8 cellular contexts compared by ENCODE assay signal in genomic region chr1:206579747-206580437, GRCh38. TPM values are rescaled to one million over a fixed set of nuclear protein-coding genes. Genes with fewer than 3 reads are reported as not detected.
DNase-seq lines count a peak whose midpoint lies in the region; ATAC-seq, FAIRE-seq and TF ChIP-seq lines count a peak whose summit lies in the region.

No MANE protein-coding gene starts in this region.

- H4K20me1 ChIP-seq in OCI-LY7 (ENCODE audit: insufficient read depth, low read length), result no peaks in the 10 kb centered on the region

- H3K27me3 Mint-ChIP-seq in immature natural killer cell (ENCODE audit: low read depth in 3 of 3) (peaks cover 29 to 43% (median 31%) of the 10 kb centered on the region in 3 donors), chondrocyte (ENCODE audit: low read depth) (peaks cover 12% of the 10 kb centered on the region)

- H3K4me3 Mint-ChIP-seq in immature natural killer cell, result peak overlapping the region; percentile 77 to 88 (median 84)
- H3K4me3 Mint-ChIP-seq in chondrocyte (ENCODE audit: unreplicated experiment), result no peak overlapping the region

- intact Hi-C loops in OCI-LY7 (cut with micrococcal nuclease; ENCODE audit: unreplicated experiment), result no loop called here

- CTCF ChIA-PET in OCI-LY7 (lab: Charles Lee; ENCODE audit: unreplicated experiment), result interaction anchor here (1.0 to 1.2 kb wide), 2 partner anchors 28 to 90 kb away, joined by 4 read pairs; no protein-coding TSS in a partner anchor

- H3K9me3 ChIP-seq in OCI-LY7 (ENCODE audit: low read length), result no peaks in the 10 kb centered on the region

- H3K27me3 ChIP-seq in brain microvascular endothelial cell (replicated peaks), result no peaks in the 10 kb centered on the region

- peak; percentile 54 for DNase-seq in GM12892 (ENCODE audit: insufficient read length)
- DNase-seq in OCI-LY7 (ENCODE audit: low spot score), result peak; percentile 83
- DNase-seq in activated effector memory CD4-positive, alpha-beta T cell treated with Interleukin-2 at 50 U/mL for 16 hours, result peak; percentile 71
- DNase-seq in immature natural killer cell, result peak; percentile 93 to 95 (median 94)
- DNase-seq in stimulated activated CD8-positive, alpha-beta memory T cell treated with anti-CD3 and anti-CD28 coated beads, Interleukin-12 subunit alpha, Interleukin-12 subunit beta, amount 100 ng/mL, for 4 hours (ENCODE audit: low read depth), result peak; percentile 81
- DNase-seq in chondrocyte (ENCODE audit: low spot score), result no peak
- DNase-seq in brain microvascular endothelial cell, result no peak

- peaks cover 10% of the 10 kb centered on the region; the same call in 1 of the 2 replicates for H3K36me3 ChIP-seq in OCI-LY7 (ENCODE audit: insufficient read depth, low read length)
- no peaks in the 10 kb centered on the region for H3K36me3 ChIP-seq in brain microvascular endothelial cell (replicated peaks)

- no peak overlapping the region for H2AFZ ChIP-seq in OCI-LY7 (ENCODE audit: low read length)

- H3K79me2 ChIP-seq in OCI-LY7 (ENCODE audit: insufficient read depth, low read depth, low read length), result no peaks in the 10 kb centered on the region

- no peak for TF ChIP-seq POLR2A in GM12892 (IDR thresholded peaks at IDR 0.05; ENCODE audit: low read depth, low read length)

- H3K4me1 ChIP-seq in OCI-LY7 (ENCODE audit: insufficient read depth, low read length, poor library complexity, severe bottlenecking), result peaks cover 24% of the 10 kb centered on the region

- H3K4me2 ChIP-seq in OCI-LY7 (ENCODE audit: low read length), result peak overlapping the region; percentile 41

- FAIRE-seq in GM12892 (lab: Jason Lieb, UNC), result peak; percentile 77

- H3K36me3 Mint-ChIP-seq in immature natural killer cell, result peaks cover 4 to 14% (median 9%) of the 10 kb centered on the region in 3 donors
- no peaks in the 10 kb centered on the region for H3K36me3 Mint-ChIP-seq in chondrocyte (ENCODE audit: low read depth)

- H3K9me2 ChIP-seq in OCI-LY7 (ENCODE audit: insufficient read depth, low read length), result no peaks in the 10 kb centered on the region

- no peaks in the 10 kb centered on the region for H3K9me3 Mint-ChIP-seq in immature natural killer cell
- no peaks in the 10 kb centered on the region for H3K9me3 Mint-ChIP-seq in chondrocyte (ENCODE audit: low read depth)

- POLR2A ChIA-PET in OCI-LY7 (lab: Charles Lee), result interaction anchor here (0.6 to 2.5 kb wide), 7 partner anchors 11 to 443 kb away, joined by 3 to 15 read pairs (median 5); no protein-coding TSS in a partner anchor

- H3K27ac Mint-ChIP-seq in immature natural killer cell (peak overlapping the region; percentile 96 to 99 (median 98)), chondrocyte (ENCODE audit: unreplicated experiment) (no peak overlapping the region)

- no peak overlapping the region for H3K4me3 ChIP-seq in OCI-LY7 (ENCODE audit: low read depth, low read length, poor library complexity, severe bottlenecking)
- no peak overlapping the region for H3K4me3 ChIP-seq in brain microvascular endothelial cell (ENCODE audit: low read depth, low read length)

- in situ Hi-C loops in brain microvascular endothelial cell (cut with HindIII; ENCODE audit: low pct_ligation_motif_present, low sequenced_read_pairs), result loop anchor here (25.0 kb wide), 1 partner anchor 93 kb away; no protein-coding TSS in a partner anchor

- TF ChIP-seq CTCF in OCI-LY7 (conservative IDR thresholded peaks at IDR 0.05; ENCODE audit: low read length), result no peak
- no peak for TF ChIP-seq CTCF in chondrocyte (IDR thresholded peaks at IDR 0.05)
- no peak for TF ChIP-seq CTCF in brain microvascular endothelial cell (IDR thresholded peaks at IDR 0.05; ENCODE audit: low read depth, low read length, missing control alignments)

- peaks cover 93% of the 10 kb centered on the region in 2 donors for H3K4me1 Mint-ChIP-seq in immature natural killer cell
- peaks cover 7% of the 10 kb centered on the region for H3K4me1 Mint-ChIP-seq in chondrocyte (ENCODE audit: low read depth)

- peak; percentile 84 for ATAC-seq in HG02642 (IDR thresholded peaks at IDR 0.05; ENCODE audit: poor library complexity, unreplicated experiment)

- BruUV-seq in OCI-LY7 (replicated peaks; lab: Mats Ljungman, UMichigan), result no TSS peak

- peak overlapping the region; percentile 48 for H3K27ac ChIP-seq in OCI-LY7 (ENCODE audit: low read depth, low read length, poor library complexity, severe bottlenecking)
- no peak overlapping the region for H3K27ac ChIP-seq in brain microvascular endothelial cell

RNA-seq across cellular contexts. Expression of gene EIF2D, which starts 32.4 kb away (rescaled TPM):
- polyA plus RNA-seq in GM12892 (2012; ENCODE audit: missing spikeins), result 81.9 TPM
- total RNA-seq in OCI-LY7 (2014; rRNA removed; shearing (Covaris generic)), result 85.4 and 89.3 TPM in 2 replicates
- total RNA-seq in OCI-LY7 (2022) (68.6 and 72.3 TPM in 2 replicates), chondrocyte (33.9 to 50.5 TPM (median 34.7 TPM) in 3 replicates)
- polyA plus RNA-seq in immature natural killer cell, result 10 to 100 TPM; 12.9 to 24.2 (median 20.8) TPM

RNA-seq across cellular contexts. Expression of gene DYRK3, which starts 55.4 kb away (rescaled TPM):
- 6.0 TPM for polyA plus RNA-seq in GM12892 (2012; ENCODE audit: missing spikeins)
- total RNA-seq in OCI-LY7 (2014; rRNA removed; shearing (Covaris generic)), result 9.7 and 9.8 TPM in 2 replicates
- total RNA-seq in OCI-LY7 (2022), result 9.4 and 10.9 TPM in 2 replicates
- polyA plus RNA-seq in immature natural killer cell, result not detected
- total RNA-seq in chondrocyte, result 4.8 to 6.6 TPM (median 5.7 TPM) in 3 replicates

Comparison
In these comparisons a context has a peak if more than half of its experiments do, and no peak if none do; other contexts are left out.
1. DNase-seq: peak in GM12892 (single experiment), OCI-LY7 (single experiment), activated effector memory CD4-positive, alpha-beta T cell treated with Interleukin-2 at 50 U/mL for 16 hours (single experiment), immature natural killer cell (3 of 3) and stimulated activated CD8-positive, alpha-beta memory T cell treated with anti-CD3 and anti-CD28 coated beads, Interleukin-12 subunit alpha, Interleukin-12 subunit beta, amount 100 ng/mL, for 4 hours (single experiment); none in chondrocyte (single experiment) and brain microvascular endothelial cell (single experiment).